ENCODE assay signal across 20 cellular contexts in the genomic region with DNA sequence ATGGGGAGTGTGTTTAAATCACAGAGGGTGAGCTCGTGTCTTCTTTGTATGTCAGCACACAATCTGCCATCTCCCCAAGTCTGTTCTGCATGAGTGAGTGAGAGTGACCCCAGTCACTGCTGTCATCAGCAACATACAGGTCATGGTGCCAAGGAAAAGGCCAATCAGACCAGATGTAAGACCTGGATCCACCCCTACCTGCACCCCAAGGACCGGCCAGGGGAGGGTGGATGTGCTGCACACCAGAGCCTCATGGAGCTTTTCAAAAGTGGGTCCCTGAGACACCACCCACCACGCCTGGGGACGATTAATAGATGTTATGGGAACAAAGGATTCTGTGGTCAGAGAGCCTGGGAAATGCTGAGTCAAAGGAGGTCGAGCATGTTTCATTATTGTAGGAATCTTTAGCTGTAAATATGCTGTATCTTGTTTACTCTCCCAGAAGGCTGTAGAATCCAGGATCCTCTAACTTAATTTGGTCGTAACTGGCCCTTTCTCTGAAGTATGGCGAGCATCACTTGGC.
A peak's percentile ranks its signal among the peaks of the same experiment; 100 is the strongest.
DNase-seq lines count a peak whose midpoint lies in the region.
"Had no signal": no experiment of that assay in that cellular context is flagged by ENCODE, and none has a peak within 500 bp of the region (broad histone marks: within the 10 kb centered on the region; RNA-seq: fewer than 3 reads in every experiment).

No MANE protein-coding gene starts in this region.

- H3K4me3 ChIP-seq in SJSA1 (no peak overlapping the region), trophoblast cell (ENCODE audit: low read depth, low read length) (no peak overlapping the region)
- H3K4me3 ChIP-seq: A549 had no signal

- H3K4me1 ChIP-seq in SJSA1 (replicated peaks) (peaks cover 38% of the 10 kb centered on the region), trophoblast cell (ENCODE audit: control insufficient read depth in 1 of 2, insufficient read depth in 2 of 2, low read length in 2 of 2) (peaks cover 11 to 21% of the 10 kb centered on the region in 2 experiments)

- no peak overlapping the region for H4K8ac ChIP-seq in trophoblast cell (ENCODE audit: low read depth, low read length)

- H3K23ac ChIP-seq in trophoblast cell (ENCODE audit: low read length) = no peak overlapping the region

- no peaks in the 10 kb centered on the region for H3K36me3 ChIP-seq in SJSA1
- H3K36me3 ChIP-seq in trophoblast cell (ENCODE audit: control insufficient read depth in 1 of 2, insufficient read depth in 2 of 2, low read length in 2 of 2) = no peaks in the 10 kb centered on the region
- H3K36me3 ChIP-seq: BE2C had no signal

- H3K9ac ChIP-seq in trophoblast cell (ENCODE audit: low read length) = no peak overlapping the region

- no peak overlapping the region for H3K4me2 ChIP-seq in trophoblast cell (ENCODE audit: low read length)
- H3K4me2 ChIP-seq: A549 had no signal

- H4K91ac ChIP-seq in trophoblast cell (ENCODE audit: low read depth, low read length) = no peak overlapping the region

- peaks cover 10% of the 10 kb centered on the region for H3K79me1 ChIP-seq in trophoblast cell (ENCODE audit: low read length)

- H3K27me3 ChIP-seq in SJSA1 (replicated peaks) (no peaks in the 10 kb centered on the region), trophoblast cell (ENCODE audit: insufficient read depth, low read length) (no peaks in the 10 kb centered on the region)
- H3K27me3 ChIP-seq: BE2C had no signal

- H2BK12ac ChIP-seq in trophoblast cell (ENCODE audit: low read length) = peak overlapping the region; percentile 8

- no peaks in the 10 kb centered on the region for H3K79me2 ChIP-seq in trophoblast cell (ENCODE audit: control insufficient read depth, insufficient read depth, low read length, poor library complexity)

- H2BK120ac ChIP-seq in trophoblast cell (ENCODE audit: insufficient read depth, low read length, poor library complexity) = no peak overlapping the region

- DNase-seq in GM04503 (ENCODE audit: low read depth) (peak; percentile 8), SJSA1 (ENCODE audit: low read depth in 1 of 2, low spot score in 2 of 2) (peak; percentile 76 to 85), fibroblast of peridontal ligament (ENCODE audit: extremely low read depth) (peak; percentile 33), trophoblast cell (no peak), islet precursor cell (no peak)
- DNase-seq in activated T-cell treated with anti-CD3 and anti-CD28 coated beads, Interleukin-2, amount 50 U/mL, for 1 hour = no peak
- DNase-seq in stimulated activated CD4-positive, alpha-beta T cell treated with anti-CD3 and anti-CD28 coated beads, Interleukin-1b, Interleukin-23, amount 100 ng/mL, for 48 hours = no peak
- DNase-seq: BE2C; CD4-positive, CD25-positive, alpha-beta regulatory T cell; H9; HFFc6; KG1; NCI-H1105; NCI-H2029; NCI-H226; NCI-H510A treated with DMSO at 0.1 percent for 48 hours; NCI-H748 treated with DMSO at 0.1 percent for 48 hours; NK-92 treated with Interleukin-12 subunit alpha and Interleukin-12 subunit beta, amount 100 ng/mL, for 24 hours; SIG-M5 had no signal

- WGBS in trophoblast cell (ENCODE audit: extremely low coverage, insufficient coverage, insufficient read length) = no CpG with 5 or more reads among the region's 7 CpGs

- H3K14ac ChIP-seq in trophoblast cell (ENCODE audit: low read length) = no peak overlapping the region

- H2AK5ac ChIP-seq in trophoblast cell (ENCODE audit: low read length) = no peak overlapping the region

- H2BK5ac ChIP-seq in trophoblast cell (ENCODE audit: low read depth, low read length, poor library complexity) = no peak overlapping the region

- H3K27ac ChIP-seq in SJSA1 (no peak overlapping the region), trophoblast cell (ENCODE audit: low read depth, low read length) (no peak overlapping the region)

- H3K18ac ChIP-seq in trophoblast cell (ENCODE audit: low read length) = no peak overlapping the region

- no peak overlapping the region for H4K12ac ChIP-seq in trophoblast cell (ENCODE audit: low read depth, low read length)

- H3K9me3 ChIP-seq in SJSA1 (replicated peaks) (no peaks in the 10 kb centered on the region), trophoblast cell (ENCODE audit: insufficient read depth, low read depth, low read length) (no peaks in the 10 kb centered on the region)
- H3K9me3 ChIP-seq: A549, BE2C had no signal

- no peak overlapping the region for H2AFZ ChIP-seq in trophoblast cell (ENCODE audit: insufficient read depth, low read length, poor library complexity)

- no peak overlapping the region for H3K4ac ChIP-seq in trophoblast cell (ENCODE audit: low read depth, low read length)

Comparison
In these comparisons a context has a peak if more than half of its experiments do, and no peak if none do; other contexts are left out.
1. DNase-seq: peak in GM04503 (single experiment), SJSA1 (2 of 2) and fibroblast of peridontal ligament (single experiment); none in trophoblast cell (0 of 2), activated T-cell treated with anti-CD3 and anti-CD28 coated beads, Interleukin-2, amount 50 U/mL, for 1 hour (single experiment), islet precursor cell (single experiment) and stimulated activated CD4-positive, alpha-beta T cell treated with anti-CD3 and anti-CD28 coated beads, Interleukin-1b, Interleukin-23, amount 100 ng/mL, for 48 hours (single experiment).